ENCODE assay signal across 33 cellular contexts in genomic region chr3:65573548-65574116, GRCh38.
"Had no signal": no experiment of that assay in that cellular context is flagged by ENCODE, and none has a peak within 500 bp of the region (broad histone marks: within the 10 kb centered on the region; RNA-seq: fewer than 3 reads in every experiment).

No MANE protein-coding gene starts in this region.

- H3K4me3 Mint-ChIP-seq: activated CD4-positive, alpha-beta memory T cell treated with anti-CD3 and anti-CD28 coated beads, Interleukin-2, amount 10 ng/mL, durations not matched to agents 7 days and 5 days; activated CD8-positive, alpha-beta memory T cell treated with anti-CD3 and anti-CD28 coated beads, Interleukin-2, amount 10 ng/mL, durations not matched to agents 7 days and 5 days; activated naive CD4-positive, alpha-beta T cell treated with anti-CD3 and anti-CD28 coated beads, Interleukin-2, amount 10 ng/mL, durations not matched to agents 7 days and 5 days; activated naive CD8-positive, alpha-beta T cell; activated naive CD8-positive, alpha-beta T cell treated with anti-CD3 and anti-CD28 coated beads, Interleukin-2, amount 50 U/mL, for 24 hours; brain; central memory CD8-positive, alpha-beta T cell had no signal

- H3K4me1 Mint-ChIP-seq: activated CD4-positive, alpha-beta memory T cell treated with anti-CD3 and anti-CD28 coated beads, Interleukin-2, amount 10 ng/mL, durations not matched to agents 7 days and 5 days; activated CD8-positive, alpha-beta memory T cell treated with anti-CD3 and anti-CD28 coated beads, Interleukin-2, amount 10 ng/mL, durations not matched to agents 7 days and 5 days; activated naive CD4-positive, alpha-beta T cell treated with anti-CD3 and anti-CD28 coated beads, Interleukin-2, amount 10 ng/mL, durations not matched to agents 7 days and 5 days; activated naive CD8-positive, alpha-beta T cell treated with anti-CD3 and anti-CD28 coated beads, Interleukin-2, amount 50 U/mL, for 24 hours; central memory CD8-positive, alpha-beta T cell had no signal

- H3K9me3 ChIP-seq: SJCRH30 had no signal

- H3K36me3 Mint-ChIP-seq: activated CD8-positive, alpha-beta memory T cell treated with anti-CD3 and anti-CD28 coated beads, Interleukin-2, amount 10 ng/mL, durations not matched to agents 7 days and 5 days; activated naive CD4-positive, alpha-beta T cell treated with anti-CD3 and anti-CD28 coated beads, Interleukin-2, amount 10 ng/mL, durations not matched to agents 7 days and 5 days; activated naive CD8-positive, alpha-beta T cell had no signal

- H3K27ac ChIP-seq: cardiac muscle cell, SJCRH30, SK-N-MC, WERI-Rb-1 had no signal

- DNase-seq: activated CD4-positive, alpha-beta memory T cell treated with anti-CD3 and anti-CD28 coated beads, Interleukin-2, amount 10 ng/mL, durations not matched to agents 7 days and 5 days; activated CD4-positive, alpha-beta T cell treated with anti-CD3 and anti-CD28 coated beads for 1 hour; activated CD4-positive, alpha-beta T cell treated with anti-CD3 and anti-CD28 coated beads for 48 hours; activated CD4-positive, CD25-positive, alpha-beta regulatory T cell; activated CD8-positive, alpha-beta memory T cell treated with anti-CD3 and anti-CD28 coated beads for 24 hours; activated CD8-positive, alpha-beta memory T cell treated with anti-CD3 and anti-CD28 coated beads, Interleukin-2, amount 10 ng/mL, durations not matched to agents 7 days and 5 days; activated CD8-positive, alpha-beta memory T cell treated with anti-CD3 and anti-CD28 coated beads, Interleukin-2, amount 50 U/mL, for 48 hours; activated effector memory CD4-positive, alpha-beta T cell treated with Interleukin-2 at 50 U/mL for 16 hours; activated naive CD4-positive, alpha-beta T cell treated with anti-CD3 and anti-CD28 coated beads, Interleukin-2, amount 10 ng/mL, durations not matched to agents 7 days and 5 days; activated naive CD8-positive, alpha-beta T cell treated with anti-CD3 and anti-CD28 coated beads, Interleukin-2, amount 50 U/mL, for 24 hours; activated T-cell treated with anti-CD3 and anti-CD28 coated beads, Interleukin-2, amount 50 U/mL, for 48 hours; anterior cingulate cortex; Karpas-422; KBM-7; MG63; NCI-H1105; NCI-H1417 treated with DMSO at 0.1 percent for 48 hours; NCI-H187 treated with DMSO at 0.1 percent for 48 hours; NCI-H2081; NCI-H226; NCI-H446 treated with DMSO at 0.1 percent for 48 hours; NCI-H524; NCI-H69; NCI-H82; SHP77; SJCRH30; T1000; WERI-Rb-1 had no signal

- H3K27ac Mint-ChIP-seq: activated CD4-positive, alpha-beta memory T cell treated with anti-CD3 and anti-CD28 coated beads, Interleukin-2, amount 10 ng/mL, durations not matched to agents 7 days and 5 days; activated CD8-positive, alpha-beta memory T cell treated with anti-CD3 and anti-CD28 coated beads, Interleukin-2, amount 10 ng/mL, durations not matched to agents 7 days and 5 days; activated naive CD4-positive, alpha-beta T cell treated with anti-CD3 and anti-CD28 coated beads, Interleukin-2, amount 10 ng/mL, durations not matched to agents 7 days and 5 days; activated naive CD8-positive, alpha-beta T cell; activated naive CD8-positive, alpha-beta T cell treated with anti-CD3 and anti-CD28 coated beads, Interleukin-2, amount 50 U/mL, for 24 hours; brain had no signal

- H3K36me3 ChIP-seq: cardiac muscle cell, MG63, SJCRH30, WERI-Rb-1 had no signal

- H3K27me3 Mint-ChIP-seq: activated CD4-positive, alpha-beta memory T cell treated with anti-CD3 and anti-CD28 coated beads, Interleukin-2, amount 10 ng/mL, durations not matched to agents 7 days and 5 days; activated CD8-positive, alpha-beta memory T cell treated with anti-CD3 and anti-CD28 coated beads, Interleukin-2, amount 10 ng/mL, durations not matched to agents 7 days and 5 days; activated naive CD4-positive, alpha-beta T cell treated with anti-CD3 and anti-CD28 coated beads, Interleukin-2, amount 10 ng/mL, durations not matched to agents 7 days and 5 days; activated naive CD8-positive, alpha-beta T cell; activated naive CD8-positive, alpha-beta T cell treated with anti-CD3 and anti-CD28 coated beads, Interleukin-2, amount 50 U/mL, for 24 hours; brain; central memory CD8-positive, alpha-beta T cell had no signal

- H3K9me3 Mint-ChIP-seq: activated naive CD4-positive, alpha-beta T cell treated with anti-CD3 and anti-CD28 coated beads, Interleukin-2, amount 10 ng/mL, durations not matched to agents 7 days and 5 days; activated naive CD8-positive, alpha-beta T cell treated with anti-CD3 and anti-CD28 coated beads, Interleukin-2, amount 50 U/mL, for 24 hours had no signal

- H3K4me3 ChIP-seq: cardiac muscle cell, MG63, SJCRH30, SK-N-MC had no signal

- H3K27me3 ChIP-seq: cardiac muscle cell, MG63, SJCRH30 had no signal
